In genomic region chr10:6409982-6410694, GRCh38 we compare ENCODE assay signal across 8 cellular contexts.
A peak's percentile ranks its signal among the peaks of the same experiment; 100 is the strongest.
DNase-seq lines count a peak whose midpoint lies in the region; ATAC-seq lines count a peak whose summit lies in the region.

No MANE protein-coding gene starts in this region.

- intact Hi-C loops in left ventricle myocardium superior (cut with micrococcal nuclease) = loop anchor here (10.0 kb wide), 1 partner anchor 395 kb away; no protein-coding TSS in a partner anchor

- DNase-seq in DMS53 (lab: John Stamatoyannopoulos, UW) = peak; percentile 74
- no peak for DNase-seq in DMS53 treated with DMSO at 0.1 percent for 48 hours (lab: John Stamatoyannopoulos, UW; ENCODE audit: unreplicated experiment)
- DNase-seq in activated T-helper 9 cell treated with anti-CD3 and anti-CD28 coated beads, Interleukin-2, amount 50 U/mL, for 16 hours (ENCODE audit: low read depth) = peak; percentile 14
- DNase-seq in left ventricle myocardium superior = no peak
- peak; percentile 42 for DNase-seq in stimulated activated naive CD4-positive, alpha-beta T cell treated with Interleukin-2 at 50 U/mL for 16 hours (lab: John Stamatoyannopoulos, UW)
- no peak for DNase-seq in NCI-H2196 (lab: John Stamatoyannopoulos, UW; ENCODE audit: unreplicated experiment)
- no peak for DNase-seq in GM19240 (ENCODE audit: insufficient read length, low spot score)

- ATAC-seq in left ventricle myocardium superior (peak; percentile 97), GM21447 (IDR thresholded peaks at IDR 0.05; ENCODE audit: unreplicated experiment) (no peak)

Comparison
In these comparisons a context has a peak if more than half of its experiments do, and no peak if none do; other contexts are left out.
1. DNase-seq: peak in DMS53 (single experiment), activated T-helper 9 cell treated with anti-CD3 and anti-CD28 coated beads, Interleukin-2, amount 50 U/mL, for 16 hours (single experiment) and stimulated activated naive CD4-positive, alpha-beta T cell treated with Interleukin-2 at 50 U/mL for 16 hours (single experiment); none in DMS53 treated with DMSO at 0.1 percent for 48 hours (single experiment), left ventricle myocardium superior (single experiment), NCI-H2196 (single experiment) and GM19240 (single experiment).